ENCODE assay signal across 8 cellular contexts in genomic region chr17:76252967-76253766, GRCh38. TPM values are rescaled to one million over a fixed set of nuclear protein-coding genes. Genes with fewer than 3 reads are reported as not detected.
DNase-seq lines count a peak whose midpoint lies in the region; ATAC-seq, FAIRE-seq and TF ChIP-seq lines count a peak whose summit lies in the region.
"Not testable (repeated sequence)": the region's sequence is repeated elsewhere in the genome, so short reads cannot be mapped to it uniquely, and the experiment has no call there.

No MANE protein-coding gene starts in this region.

- H4K5ac ChIP-seq in H1 (ENCODE audit: insufficient read length, low read depth, low read length) = not testable (repeated sequence)

- H3K36me3 Mint-ChIP-seq in IgD-negative memory B cell; activated CD4-positive, alpha-beta memory T cell treated with anti-CD3 and anti-CD28 coated beads for 36 hours; activated naive CD8-positive, alpha-beta T cell treated with anti-CD3 and anti-CD28 coated beads for 36 hours; natural killer cell treated with Interleukin-12 subunit alpha and Interleukin-12 subunit beta and Interleukin-15 and Interleukin-18, amount 100 ng/mL, for 72 hours; stimulated activated naive B cell treated with anti-CD40 and anti-IgM and Interleukin-4, amounts not matched to agents 10 μg/mL and 1 μg/mL and 100 μg/mL, for 72 hours: not testable (repeated sequence)

- not testable (repeated sequence) for H2AFZ ChIP-seq in H1 (ENCODE audit: low read length)

- not testable (repeated sequence) for H3K27me3 Mint-ChIP-seq in IgD-negative memory B cell; activated CD4-positive, alpha-beta memory T cell treated with anti-CD3 and anti-CD28 coated beads for 36 hours; activated naive CD8-positive, alpha-beta T cell treated with anti-CD3 and anti-CD28 coated beads for 36 hours; natural killer cell treated with Interleukin-12 subunit alpha and Interleukin-12 subunit beta and Interleukin-15 and Interleukin-18, amount 100 ng/mL, for 72 hours; stimulated activated naive B cell treated with anti-CD40 and anti-IgM and Interleukin-4, amounts not matched to agents 10 μg/mL and 1 μg/mL and 100 μg/mL, for 72 hours

- H3K4me2 ChIP-seq in BLaER1 = peak overlapping the region; percentile 85
- not testable (repeated sequence) for H3K4me2 ChIP-seq in H1 (ENCODE audit: insufficient read depth in 1 of 2, low read depth in 2 of 2, low read length in 2 of 2)

- not testable (repeated sequence) for H3K4me3 ChIP-seq in BLaER1; H1 (ENCODE audit: extremely low read depth in 1 of 4, insufficient read depth in 2 of 4, low read depth in 3 of 4, low read length in 4 of 4)

- not testable (repeated sequence) for H2BK120ac ChIP-seq in H1 (replicated peaks; ENCODE audit: low read depth, low read length)

- not testable (repeated sequence) for TF ChIP-seq CTCF in H1 (IDR thresholded peaks at IDR 0.05; ENCODE audit: control extremely low read depth in 1 of 3, insufficient read depth in 1 of 3, low read depth in 1 of 3, low read length in 3 of 3)

- not testable (repeated sequence) for FAIRE-seq in H1 (lab: Jason Lieb, UNC)

- H3K79me2 ChIP-seq in H1 (ENCODE audit: control insufficient read depth in 1 of 2, insufficient read depth in 2 of 2, low read length in 2 of 2) = not testable (repeated sequence)

- H3K56ac ChIP-seq in H1 (replicated peaks; ENCODE audit: insufficient read length, low read depth, low read length) = not testable (repeated sequence)

- H3K4me1 Mint-ChIP-seq in IgD-negative memory B cell = peaks cover 19 to 23% (median 22%) of the 10 kb centered on the region in 3 donors
- H3K4me1 Mint-ChIP-seq in activated CD4-positive, alpha-beta memory T cell treated with anti-CD3 and anti-CD28 coated beads for 36 hours (ENCODE audit: low read depth) = peaks cover 47% of the 10 kb centered on the region
- H3K4me1 Mint-ChIP-seq in activated naive CD8-positive, alpha-beta T cell treated with anti-CD3 and anti-CD28 coated beads for 36 hours = peaks cover 46% of the 10 kb centered on the region
- peaks cover 43 to 47% of the 10 kb centered on the region in 2 donors for H3K4me1 Mint-ChIP-seq in natural killer cell treated with Interleukin-12 subunit alpha and Interleukin-12 subunit beta and Interleukin-15 and Interleukin-18, amount 100 ng/mL, for 72 hours (ENCODE audit: low read depth in 2 of 2)
- peaks cover 25 to 36% of the 10 kb centered on the region in 2 donors for H3K4me1 Mint-ChIP-seq in stimulated activated naive B cell treated with anti-CD40 and anti-IgM and Interleukin-4, amounts not matched to agents 10 μg/mL and 1 μg/mL and 100 μg/mL, for 72 hours

- intact Hi-C loops in activated CD4-positive, alpha-beta memory T cell treated with anti-CD3 and anti-CD28 coated beads for 36 hours (cut with micrococcal nuclease) = not testable (repeated sequence)

- H2BK15ac ChIP-seq in H1 (ENCODE audit: low read length) = peak overlapping the region; percentile 53; the same call in 1 of the 2 replicates

- not testable (repeated sequence) for H3K27me3 ChIP-seq in BLaER1; H1 (replicated peaks in 1 of 4; ENCODE audit: control insufficient read depth in 3 of 4, extremely low read depth in 1 of 4, insufficient read depth in 3 of 4, low read length in 3 of 4)

- not testable (repeated sequence) for TF ChIP-seq EP300 in H1 (IDR thresholded peaks at IDR 0.05; ENCODE audit: borderline replicate concordance in 1 of 2, low read depth in 2 of 2, low read length in 2 of 2)

- peak overlapping the region in 3 of 4 donors; percentile 23 to 86 (median 64) for H3K4me3 Mint-ChIP-seq in IgD-negative memory B cell
- H3K4me3 Mint-ChIP-seq in activated CD4-positive, alpha-beta memory T cell treated with anti-CD3 and anti-CD28 coated beads for 36 hours = peak overlapping the region; percentile 43
- H3K4me3 Mint-ChIP-seq in activated naive CD8-positive, alpha-beta T cell treated with anti-CD3 and anti-CD28 coated beads for 36 hours = peak overlapping the region; percentile 66
- peak overlapping the region; percentile 90 for H3K4me3 Mint-ChIP-seq in natural killer cell treated with Interleukin-12 subunit alpha and Interleukin-12 subunit beta and Interleukin-15 and Interleukin-18, amount 100 ng/mL, for 72 hours
- peak overlapping the region; percentile 64 to 70 for H3K4me3 Mint-ChIP-seq in stimulated activated naive B cell treated with anti-CD40 and anti-IgM and Interleukin-4, amounts not matched to agents 10 μg/mL and 1 μg/mL and 100 μg/mL, for 72 hours

- POLR2A ChIA-PET in activated CD4-positive, alpha-beta memory T cell treated with anti-CD3 and anti-CD28 coated beads for 36 hours (lab: Charles Lee) = interaction anchor here (0.8 to 4.9 kb wide), 5 partner anchors 8 to 19 kb away, joined by 3 to 24 read pairs (median 4); partner anchors contain the start of gene UBALD2
- POLR2A ChIA-PET in H1 (lab: Charles Lee; ENCODE audit: partially characterized antibody) = interaction anchor here (1.7 kb wide), 1 partner anchor 10 kb away, joined by 3 read pairs; no protein-coding TSS in a partner anchor

- peak overlapping the region in 1 of 3 donors; percentile 82 for H3K27ac Mint-ChIP-seq in IgD-negative memory B cell
- H3K27ac Mint-ChIP-seq in activated CD4-positive, alpha-beta memory T cell treated with anti-CD3 and anti-CD28 coated beads for 36 hours = peak overlapping the region; percentile 83
- peak overlapping the region; percentile 94 for H3K27ac Mint-ChIP-seq in activated naive CD8-positive, alpha-beta T cell treated with anti-CD3 and anti-CD28 coated beads for 36 hours
- peak overlapping the region; percentile 98 to 99 for H3K27ac Mint-ChIP-seq in natural killer cell treated with Interleukin-12 subunit alpha and Interleukin-12 subunit beta and Interleukin-15 and Interleukin-18, amount 100 ng/mL, for 72 hours
- peak overlapping the region; percentile 92 for H3K27ac Mint-ChIP-seq in stimulated activated naive B cell treated with anti-CD40 and anti-IgM and Interleukin-4, amounts not matched to agents 10 μg/mL and 1 μg/mL and 100 μg/mL, for 72 hours

- TF ChIP-seq RAD21 in H1 (IDR thresholded peaks at IDR 0.05 in 1 of 2, conservative IDR thresholded peaks at IDR 0.05 in 1 of 2; ENCODE audit: low read depth in 2 of 2, low read length in 2 of 2) = not testable (repeated sequence)

- H4K91ac ChIP-seq in H1 (replicated peaks; ENCODE audit: insufficient read length, low read length) = not testable (repeated sequence)

- CTCF ChIA-PET in activated CD4-positive, alpha-beta memory T cell treated with anti-CD3 and anti-CD28 coated beads for 36 hours (lab: Charles Lee) = interaction anchor here (4.9 kb wide), 1 partner anchor 27 kb away, joined by 20 read pairs; no protein-coding TSS in a partner anchor
- CTCF ChIA-PET in H1 (lab: Charles Lee; ENCODE audit: partially characterized antibody) = interaction anchor here (0.6 to 2.5 kb wide), 2 partner anchors 26 to 188 kb away, joined by 3 to 14 read pairs; no protein-coding TSS in a partner anchor

- not testable (repeated sequence) for H3K4ac ChIP-seq in H1 (replicated peaks; ENCODE audit: insufficient read length, low read depth, low read length)

- not testable (repeated sequence) for H3K9me3 Mint-ChIP-seq in IgD-negative memory B cell; activated CD4-positive, alpha-beta memory T cell treated with anti-CD3 and anti-CD28 coated beads for 36 hours; activated naive CD8-positive, alpha-beta T cell treated with anti-CD3 and anti-CD28 coated beads for 36 hours; natural killer cell treated with Interleukin-12 subunit alpha and Interleukin-12 subunit beta and Interleukin-15 and Interleukin-18, amount 100 ng/mL, for 72 hours; stimulated activated naive B cell treated with anti-CD40 and anti-IgM and Interleukin-4, amounts not matched to agents 10 μg/mL and 1 μg/mL and 100 μg/mL, for 72 hours

- not testable (repeated sequence) for H3K79me1 ChIP-seq in H1 (ENCODE audit: low read depth, low read length)

- DNase-seq in activated CD4-positive, alpha-beta memory T cell treated with anti-CD3 and anti-CD28 coated beads for 36 hours = peak; percentile 16
- DNase-seq in activated naive CD8-positive, alpha-beta T cell treated with anti-CD3 and anti-CD28 coated beads for 36 hours; H1 (ENCODE audit: low read depth in 1 of 2, low spot score in 2 of 2); natural killer cell treated with Interleukin-12 subunit alpha and Interleukin-12 subunit beta and Interleukin-15 and Interleukin-18, amount 100 ng/mL, for 72 hours (ENCODE audit: low spot score); stimulated activated naive B cell treated with anti-CD40 and anti-IgM and Interleukin-4, amounts not matched to agents 10 μg/mL and 1 μg/mL and 100 μg/mL, for 72 hours: not testable (repeated sequence)
- DNase-seq in left kidney (ENCODE audit: low read depth, low spot score) = peak; percentile 81

- H3K36me3 ChIP-seq in BLaER1; H1 (ENCODE audit: control insufficient read depth in 2 of 4, insufficient read depth in 4 of 4, low read length in 3 of 4): not testable (repeated sequence)

- 0 out of 2 replicates have a peak overlapping the region, but pooled peaks have one; percentile 53 for H2AK5ac ChIP-seq in H1 (ENCODE audit: low read depth, low read length)

- not testable (repeated sequence) for H4K20me1 ChIP-seq in BLaER1; H1 (replicated peaks in 1 of 2; ENCODE audit: control insufficient read depth in 1 of 2, insufficient read depth in 2 of 2, low read length in 2 of 2)

- not testable (repeated sequence) for H2BK5ac ChIP-seq in H1 (ENCODE audit: low read depth, low read length)

- not testable (repeated sequence) for H3K18ac ChIP-seq in H1 (ENCODE audit: extremely low read depth, low read length)

- not testable (repeated sequence) for H3K23ac ChIP-seq in H1 (ENCODE audit: insufficient read length)

- H3K9me3 ChIP-seq in BLaER1; H1 (ENCODE audit: insufficient read depth in 2 of 2, low read depth in 1 of 2, low read length in 1 of 2): not testable (repeated sequence)

- H3K9ac ChIP-seq in BLaER1; H1 (replicated peaks in 1 of 4; ENCODE audit: extremely low read depth in 1 of 4, low read depth in 3 of 4, low read length in 3 of 4): not testable (repeated sequence)

- ATAC-seq in natural killer cell treated with Interleukin-12 subunit alpha and Interleukin-12 subunit beta and Interleukin-15 and Interleukin-18, amount 100 ng/mL, for 72 hours = peak in 1 of 2 donors; percentile 12
- ATAC-seq in stimulated activated naive B cell treated with anti-CD40 and anti-IgM and Interleukin-4, amounts not matched to agents 10 μg/mL and 1 μg/mL and 100 μg/mL, for 72 hours (replicated peaks) = peak in 1 of 2 donors; percentile 33

- H3K4me1 ChIP-seq in BLaER1 = peaks cover 38% of the 10 kb centered on the region
- not testable (repeated sequence) for H3K4me1 ChIP-seq in H1 (replicated peaks in 1 of 4; ENCODE audit: control insufficient read depth in 3 of 4, insufficient read depth in 4 of 4, low read length in 3 of 4)

- H3K27ac ChIP-seq in BLaER1 = peak overlapping the region; percentile 57; the same call in 1 of the 2 replicates
- not testable (repeated sequence) for H3K27ac ChIP-seq in H1 (ENCODE audit: low read depth, low read length)

- not testable (repeated sequence) for TF ChIP-seq POLR2A in H1 (IDR thresholded peaks at IDR 0.05; ENCODE audit: control extremely low read depth in 1 of 2, low read depth in 2 of 2, low read length in 2 of 2)

- not testable (repeated sequence) for H2BK20ac ChIP-seq in H1 (ENCODE audit: low read length)

- H3K23me2 ChIP-seq in H1 (ENCODE audit: low read depth, low read length) = not testable (repeated sequence)

- H3K14ac ChIP-seq in H1 (ENCODE audit: insufficient read length) = not testable (repeated sequence)

- not testable (repeated sequence) for H4K8ac ChIP-seq in H1 (ENCODE audit: extremely low read depth, insufficient read depth, low read length)

- 94% methylated on average over 23 of the region's 23 CpGs; no CpG with 5 or more reads in 1 of the 2 experiments for WGBS in H1 (ENCODE audit: extremely low coverage in 1 of 2, insufficient coverage in 1 of 2, insufficient read length in 1 of 2, insufficient replicate concordance in 2 of 2, low coverage in 1 of 2, low lambda C conversion rate in 2 of 2, missing lambda C conversion rate in 1 of 2), 2 experiments

- not testable (repeated sequence) for H2BK12ac ChIP-seq in H1 (ENCODE audit: low read depth, low read length)

RNA-seq across cellular contexts. Expression of gene UBALD2, which starts 12.0 kb away (rescaled TPM):
- polyA plus RNA-seq in IgD-negative memory B cell (4.3 TPM), H1 (2011; rRNA removed) (17.8 and 26.8 TPM in 2 replicates)
- total RNA-seq in activated CD4-positive, alpha-beta memory T cell treated with anti-CD3 and anti-CD28 coated beads for 36 hours = 100 to 1,000 TPM; 317 TPM
- total RNA-seq in activated naive CD8-positive, alpha-beta T cell treated with anti-CD3 and anti-CD28 coated beads for 36 hours = 100 to 1,000 TPM; 262 to 268 TPM
- total RNA-seq in H1 (2021; fragmentation: NEBNext Ultra II Directional; extraction: Animal tissue kit (Norgen Biotek cat#: 25700)) = 22.6 and 25.6 TPM in 2 replicates
- 11.6 TPM for polyA plus RNA-seq in H1 (2011; cell fraction: cytosol; rRNA removed)
- 20.6 TPM for polyA plus RNA-seq in H1 (2011; cell fraction: nucleus; rRNA removed)
- 6.2 to 22.1 TPM (median 14.0 TPM) in 4 replicates for polyA plus RNA-seq in H1 (2012, experiment 1 of 2)
- polyA plus RNA-seq in H1 (2012, experiment 2 of 2) = 27.4 TPM
- 22.2 TPM for polyA plus RNA-seq in H1 (2013, experiment 1 of 2)
- polyA plus RNA-seq in H1 (2013, experiment 2 of 2) = 20.6 TPM
- polyA minus RNA-seq in H1 (2011; rRNA and poly(A)+ RNA removed) = 4.8 and 7.9 TPM in 2 replicates
- polyA minus RNA-seq in H1 (2011; cell fraction: cytosol; rRNA and poly(A)+ RNA removed) = 26.6 TPM
- polyA minus RNA-seq in H1 (2011; cell fraction: nucleus; rRNA and poly(A)+ RNA removed) = 13.2 TPM
- 100 to 1,000 TPM; 216 to 262 TPM for total RNA-seq in natural killer cell treated with Interleukin-12 subunit alpha and Interleukin-12 subunit beta and Interleukin-15 and Interleukin-18, amount 100 ng/mL, for 72 hours

RNA-seq across cellular contexts. Expression of gene RNF157, which starts 12.9 kb away (rescaled TPM):
- polyA plus RNA-seq in IgD-negative memory B cell (0.43 TPM), H1 (2011; rRNA removed) (16.7 and 20.2 TPM in 2 replicates)
- 10 to 100 TPM; 25.4 to 28.0 TPM for total RNA-seq in activated CD4-positive, alpha-beta memory T cell treated with anti-CD3 and anti-CD28 coated beads for 36 hours
- total RNA-seq in activated naive CD8-positive, alpha-beta T cell treated with anti-CD3 and anti-CD28 coated beads for 36 hours = 10 to 100 TPM; 30.4 to 34.7 TPM
- 13.4 and 14.9 TPM in 2 replicates for total RNA-seq in H1 (2021; fragmentation: NEBNext Ultra II Directional; extraction: Animal tissue kit (Norgen Biotek cat#: 25700))
- 15.2 TPM for polyA plus RNA-seq in H1 (2011; cell fraction: cytosol; rRNA removed)
- polyA plus RNA-seq in H1 (2011; cell fraction: nucleus; rRNA removed) = 17.4 TPM
- polyA plus RNA-seq in H1 (2012, experiment 1 of 2) = 13.0 to 30.8 TPM (median 18.2 TPM) in 4 replicates
- 10.9 TPM for polyA plus RNA-seq in H1 (2012, experiment 2 of 2)
- 9.3 TPM for polyA plus RNA-seq in H1 (2013, experiment 1 of 2)
- polyA plus RNA-seq in H1 (2013, experiment 2 of 2) = 9.7 TPM
- 27.8 and 31.8 TPM in 2 replicates for polyA minus RNA-seq in H1 (2011; rRNA and poly(A)+ RNA removed)
- 16.3 TPM for polyA minus RNA-seq in H1 (2011; cell fraction: cytosol; rRNA and poly(A)+ RNA removed)
- polyA minus RNA-seq in H1 (2011; cell fraction: nucleus; rRNA and poly(A)+ RNA removed) = 15.9 TPM
- total RNA-seq in natural killer cell treated with Interleukin-12 subunit alpha and Interleukin-12 subunit beta and Interleukin-15 and Interleukin-18, amount 100 ng/mL, for 72 hours = 100 to 1,000 TPM in 1 of 2 donors, 10 to 100 TPM in 1; 46.6 to 124 TPM

RNA-seq across cellular contexts. Expression of gene QRICH2, which starts 54.9 kb away (rescaled TPM):
- polyA plus RNA-seq in IgD-negative memory B cell (0.14 TPM), H1 (2011; rRNA removed) (3.8 and 4.9 TPM in 2 replicates)
- total RNA-seq in activated CD4-positive, alpha-beta memory T cell treated with anti-CD3 and anti-CD28 coated beads for 36 hours = 1 to 10 TPM; 1.0 to 1.1 TPM
- total RNA-seq in activated naive CD8-positive, alpha-beta T cell treated with anti-CD3 and anti-CD28 coated beads for 36 hours = 1 to 10 TPM in 1 of 2 experiments, under 1 TPM in 1; 0.87 to 1.6 TPM
- total RNA-seq in H1 (2021; fragmentation: NEBNext Ultra II Directional; extraction: Animal tissue kit (Norgen Biotek cat#: 25700)) = 2.8 and 3.2 TPM in 2 replicates
- 4.8 TPM for polyA plus RNA-seq in H1 (2011; cell fraction: cytosol; rRNA removed)
- 18.4 TPM for polyA plus RNA-seq in H1 (2011; cell fraction: nucleus; rRNA removed)
- polyA plus RNA-seq in H1 (2012, experiment 1 of 2) = 2.8 to 4.6 TPM (median 3.9 TPM) in 4 replicates
- 0.89 TPM for polyA plus RNA-seq in H1 (2012, experiment 2 of 2)
- polyA plus RNA-seq in H1 (2013, experiment 1 of 2) = 1.4 TPM
- 1.0 TPM for polyA plus RNA-seq in H1 (2013, experiment 2 of 2)
- polyA minus RNA-seq in H1 (2011; rRNA and poly(A)+ RNA removed) = 10.8 and 11.1 TPM in 2 replicates
- polyA minus RNA-seq in H1 (2011; cell fraction: cytosol; rRNA and poly(A)+ RNA removed) = 2.0 TPM
- polyA minus RNA-seq in H1 (2011; cell fraction: nucleus; rRNA and poly(A)+ RNA removed) = 5.4 TPM
- 1 to 10 TPM; 4.1 to 5.9 TPM for total RNA-seq in natural killer cell treated with Interleukin-12 subunit alpha and Interleukin-12 subunit beta and Interleukin-15 and Interleukin-18, amount 100 ng/mL, for 72 hours
